22 cellular contexts compared by ENCODE assay signal in the genomic region with DNA sequence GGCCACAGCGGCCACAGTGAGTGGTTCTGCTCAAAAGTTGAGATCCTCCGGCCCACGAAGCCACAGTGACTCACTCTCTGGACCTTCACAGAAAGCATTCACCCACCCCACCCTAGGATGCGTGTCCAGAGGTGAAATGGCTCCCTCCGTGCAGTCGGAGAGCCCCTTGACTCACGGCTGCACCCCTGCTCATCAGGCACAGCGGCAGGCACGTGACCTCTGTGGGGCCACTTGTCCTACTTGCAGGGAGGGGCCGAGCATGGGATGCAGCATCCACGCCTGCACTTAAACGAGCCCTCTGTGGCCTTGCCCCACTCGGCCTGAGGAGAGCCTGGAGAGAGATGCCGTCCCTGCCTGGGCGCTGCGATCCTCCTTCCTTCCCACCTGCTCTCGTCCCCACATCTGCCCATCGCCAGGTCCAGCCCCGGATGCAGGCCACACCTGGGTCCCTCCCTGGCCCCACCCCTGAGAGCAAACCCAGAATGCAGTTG. TPM values are rescaled to one million over a fixed set of nuclear protein-coding genes. Genes with fewer than 3 reads are reported as not detected.
DNase-seq lines count a peak whose midpoint lies in the region; ATAC-seq and TF ChIP-seq lines count a peak whose summit lies in the region.
"Had no signal": no experiment of that assay in that cellular context is flagged by ENCODE, and none has a peak within 500 bp of the region (broad histone marks: within the 10 kb centered on the region; RNA-seq: fewer than 3 reads in every experiment).

No MANE protein-coding gene starts in this region.

- H3K9me3 Mint-ChIP-seq in activated CD4-positive, alpha-beta memory T cell treated with anti-CD3 and anti-CD28 coated beads for 36 hours = no peaks in the 10 kb centered on the region
- H3K9me3 Mint-ChIP-seq in activated CD4-positive, alpha-beta memory T cell treated with anti-CD3 and anti-CD28 coated beads, Interleukin-2, amount 10 ng/mL, durations not matched to agents 7 days and 5 days = no peaks in the 10 kb centered on the region
- no peaks in the 10 kb centered on the region for H3K9me3 Mint-ChIP-seq in naive thymus-derived CD4-positive, alpha-beta T cell
- H3K9me3 Mint-ChIP-seq: activated B cell treated with CpG ODN at 0.5 μM for 24 hours; stimulated activated memory B cell treated with anti-CD40 and anti-IgM and Interleukin-4, amounts not matched to agents 10 μg/mL and 1 μg/mL and 100 μg/mL, for 72 hours had no signal

- no peaks in the 10 kb centered on the region for H3K36me3 Mint-ChIP-seq in activated CD4-positive, alpha-beta memory T cell treated with anti-CD3 and anti-CD28 coated beads for 36 hours
- H3K36me3 Mint-ChIP-seq in activated CD4-positive, alpha-beta memory T cell treated with anti-CD3 and anti-CD28 coated beads, Interleukin-2, amount 10 ng/mL, durations not matched to agents 7 days and 5 days (ENCODE audit: low read depth) = no peaks in the 10 kb centered on the region
- H3K36me3 Mint-ChIP-seq in naive thymus-derived CD4-positive, alpha-beta T cell = peaks cover 0 to 3% (median 0%) of the 10 kb centered on the region in 5 donors
- H3K36me3 Mint-ChIP-seq: stimulated activated memory B cell treated with anti-CD40 and anti-IgM and Interleukin-4, amounts not matched to agents 10 μg/mL and 1 μg/mL and 100 μg/mL, for 72 hours had no signal

- POLR2A ChIA-PET in activated CD4-positive, alpha-beta memory T cell treated with anti-CD3 and anti-CD28 coated beads for 36 hours (lab: Charles Lee) = no interaction called here
- POLR2A ChIA-PET in activated CD4-positive, alpha-beta memory T cell treated with anti-CD3 and anti-CD28 coated beads, Interleukin-2, amount 10 ng/mL, durations not matched to agents 7 days and 5 days (lab: Charles Lee) = no interaction called here
- POLR2A ChIA-PET in naive thymus-derived CD4-positive, alpha-beta T cell (lab: Charles Lee) = no interaction called here

- CTCF ChIA-PET in activated CD4-positive, alpha-beta memory T cell treated with anti-CD3 and anti-CD28 coated beads for 36 hours (lab: Charles Lee) = no interaction called here
- CTCF ChIA-PET in activated CD4-positive, alpha-beta memory T cell treated with anti-CD3 and anti-CD28 coated beads, Interleukin-2, amount 10 ng/mL, durations not matched to agents 7 days and 5 days (lab: Charles Lee) = no interaction called here
- CTCF ChIA-PET in naive thymus-derived CD4-positive, alpha-beta T cell (lab: Charles Lee) = no interaction called here

- peak; percentile 9 for DNase-seq in activated CD4-positive, alpha-beta memory T cell treated with anti-CD3 and anti-CD28 coated beads for 36 hours
- DNase-seq in activated CD4-positive, alpha-beta memory T cell treated with anti-CD3 and anti-CD28 coated beads, Interleukin-2, amount 10 ng/mL, durations not matched to agents 7 days and 5 days = no peak
- DNase-seq in LHCN-M2 (ENCODE audit: low read depth) (peak; percentile 21), fibroblast of mammary gland (ENCODE audit: low read depth) (peak; percentile 43), posterior vena cava (ENCODE audit: low spot score) (peak; percentile 70), DMS53 treated with DMSO at 0.1 percent for 48 hours (lab: John Stamatoyannopoulos, UW; ENCODE audit: unreplicated experiment) (no peak)
- DNase-seq in naive thymus-derived CD4-positive, alpha-beta T cell = no peak
- DNase-seq: activated B cell treated with CpG ODN at 0.5 μM for 24 hours; activated CD8-positive, alpha-beta memory T cell treated with anti-CD3 and anti-CD28 coated beads for 24 hours; amygdala; C1 segment of cervical spinal cord; central memory CD4-positive, alpha-beta T cell; DMS53; effector CD8-positive, alpha-beta T cell; NCI-H2029 treated with DMSO at 0.1 percent for 48 hours; NCI-H446 treated with DMSO at 0.1 percent for 48 hours had no signal

- no peak for TF ChIP-seq CTCF in fibroblast of mammary gland (conservative IDR thresholded peaks at IDR 0.05; ENCODE audit: control insufficient read depth, insufficient read depth, low read depth, low read length)

- H3K27me3 Mint-ChIP-seq in activated CD4-positive, alpha-beta memory T cell treated with anti-CD3 and anti-CD28 coated beads for 36 hours = no peaks in the 10 kb centered on the region
- peaks cover 32% of the 10 kb centered on the region for H3K27me3 Mint-ChIP-seq in activated CD4-positive, alpha-beta memory T cell treated with anti-CD3 and anti-CD28 coated beads, Interleukin-2, amount 10 ng/mL, durations not matched to agents 7 days and 5 days
- H3K27me3 Mint-ChIP-seq in naive thymus-derived CD4-positive, alpha-beta T cell = peaks cover 0 to 25% (median 0%) of the 10 kb centered on the region in 5 donors

- H3K27me3 ChIP-seq in naive thymus-derived CD4-positive, alpha-beta T cell (ENCODE audit: control insufficient read depth in 2 of 2, insufficient read depth in 2 of 2, low read length in 2 of 2) = no peaks in the 10 kb centered on the region

- H3K4me1 Mint-ChIP-seq in activated CD4-positive, alpha-beta memory T cell treated with anti-CD3 and anti-CD28 coated beads for 36 hours (ENCODE audit: low read depth) = peaks cover 41% of the 10 kb centered on the region
- H3K4me1 Mint-ChIP-seq in activated CD4-positive, alpha-beta memory T cell treated with anti-CD3 and anti-CD28 coated beads, Interleukin-2, amount 10 ng/mL, durations not matched to agents 7 days and 5 days = peaks cover 64% of the 10 kb centered on the region
- peaks cover 15 to 49% (median 26%) of the 10 kb centered on the region in 7 donors for H3K4me1 Mint-ChIP-seq in naive thymus-derived CD4-positive, alpha-beta T cell

- no peak overlapping the region for H3K4me3 Mint-ChIP-seq in activated CD4-positive, alpha-beta memory T cell treated with anti-CD3 and anti-CD28 coated beads for 36 hours
- H3K4me3 Mint-ChIP-seq in activated CD4-positive, alpha-beta memory T cell treated with anti-CD3 and anti-CD28 coated beads, Interleukin-2, amount 10 ng/mL, durations not matched to agents 7 days and 5 days = no peak overlapping the region
- H3K4me3 Mint-ChIP-seq in naive thymus-derived CD4-positive, alpha-beta T cell = no peak overlapping the region
- H3K4me3 Mint-ChIP-seq: activated B cell treated with CpG ODN at 0.5 μM for 24 hours; stimulated activated memory B cell treated with anti-CD40 and anti-IgM and Interleukin-4, amounts not matched to agents 10 μg/mL and 1 μg/mL and 100 μg/mL, for 72 hours had no signal

- intact Hi-C loops in activated CD4-positive, alpha-beta memory T cell treated with anti-CD3 and anti-CD28 coated beads for 36 hours (cut with micrococcal nuclease) = no loop called here
- intact Hi-C loops in posterior vena cava (cut with DNase I) = no loop called here
- intact Hi-C loops in naive thymus-derived CD4-positive, alpha-beta T cell (cut with micrococcal nuclease) = no loop called here

- no peak overlapping the region for H3K27ac ChIP-seq in naive thymus-derived CD4-positive, alpha-beta T cell (ENCODE audit: low read depth, low read length)
- H3K27ac ChIP-seq: esophagus muscularis mucosa, heart left ventricle, SJSA1 had no signal

- H3K4me1 ChIP-seq in naive thymus-derived CD4-positive, alpha-beta T cell (ENCODE audit: control insufficient read depth in 2 of 2, insufficient read depth in 2 of 2, low read length in 2 of 2) = peaks cover 33% of the 10 kb centered on the region in 2 donors

- no peak for ATAC-seq in naive thymus-derived CD4-positive, alpha-beta T cell
- no peak for ATAC-seq in GM21528 (IDR thresholded peaks at IDR 0.05; ENCODE audit: low FRiP score, unreplicated experiment)
- ATAC-seq: heart left ventricle; stimulated activated memory B cell treated with anti-CD40 and anti-IgM and Interleukin-4, amounts not matched to agents 10 μg/mL and 1 μg/mL and 100 μg/mL, for 72 hours had no signal

- no peak overlapping the region for H3K27ac Mint-ChIP-seq in activated CD4-positive, alpha-beta memory T cell treated with anti-CD3 and anti-CD28 coated beads for 36 hours
- no peak overlapping the region for H3K27ac Mint-ChIP-seq in activated CD4-positive, alpha-beta memory T cell treated with anti-CD3 and anti-CD28 coated beads, Interleukin-2, amount 10 ng/mL, durations not matched to agents 7 days and 5 days
- no peak overlapping the region for H3K27ac Mint-ChIP-seq in naive thymus-derived CD4-positive, alpha-beta T cell
- H3K27ac Mint-ChIP-seq: activated B cell treated with CpG ODN at 0.5 μM for 24 hours; stimulated activated memory B cell treated with anti-CD40 and anti-IgM and Interleukin-4, amounts not matched to agents 10 μg/mL and 1 μg/mL and 100 μg/mL, for 72 hours had no signal

- H3K9me3 ChIP-seq in naive thymus-derived CD4-positive, alpha-beta T cell (ENCODE audit: control insufficient read depth in 2 of 3, low read length in 3 of 3) = no peaks in the 10 kb centered on the region
- H3K9me3 ChIP-seq: esophagus muscularis mucosa, heart left ventricle, SJSA1 had no signal

- H3K36me3 ChIP-seq in naive thymus-derived CD4-positive, alpha-beta T cell (ENCODE audit: control insufficient read depth in 2 of 3, insufficient read depth in 3 of 3, low read length in 3 of 3) = no peaks in the 10 kb centered on the region
- H3K36me3 ChIP-seq: esophagus muscularis mucosa, heart left ventricle, SJSA1 had no signal

- no peak overlapping the region for H3K4me3 ChIP-seq in fibroblast of mammary gland (ENCODE audit: control insufficient read depth, low read depth, low read length)
- H3K4me3 ChIP-seq in naive thymus-derived CD4-positive, alpha-beta T cell (ENCODE audit: low read length) = no peak overlapping the region
- H3K4me3 ChIP-seq: esophagus muscularis mucosa, heart left ventricle, SJSA1 had no signal

RNA-seq across cellular contexts. Expression of gene NTSR1, which starts 28.7 kb away (rescaled TPM):
- not detected for total RNA-seq in activated CD4-positive, alpha-beta memory T cell treated with anti-CD3 and anti-CD28 coated beads for 36 hours
- total RNA-seq in activated CD4-positive, alpha-beta memory T cell treated with anti-CD3 and anti-CD28 coated beads, Interleukin-2, amount 10 ng/mL, durations not matched to agents 7 days and 5 days = not detected
- total RNA-seq in LHCN-M2 (2014; rRNA removed) (0.77 and 0.98 TPM in 2 replicates), posterior vena cava (under 1 TPM in 1 of 2 donors, not detected in 1; 0.14 TPM)
- not detected for polyA plus RNA-seq in LHCN-M2 (2012)
- under 1 TPM in 4 of 5 experiments, not detected in 1; 0.11 to 0.78 (median 0.14) TPM for total RNA-seq in naive thymus-derived CD4-positive, alpha-beta T cell
- polyA plus RNA-seq in naive thymus-derived CD4-positive, alpha-beta T cell = not detected
- total RNA-seq: activated B cell treated with CpG ODN at 0.5 μM for 24 hours, mesenteric fat pad, SJSA1 had no signal

RNA-seq across cellular contexts. Expression of gene MRGBP, which starts 59.0 kb away (rescaled TPM):
- 10 to 100 TPM; 10.6 to 10.8 TPM for total RNA-seq in activated CD4-positive, alpha-beta memory T cell treated with anti-CD3 and anti-CD28 coated beads for 36 hours
- total RNA-seq in activated CD4-positive, alpha-beta memory T cell treated with anti-CD3 and anti-CD28 coated beads, Interleukin-2, amount 10 ng/mL, durations not matched to agents 7 days and 5 days = 10 to 100 TPM; 14.9 to 15.8 TPM
- total RNA-seq in LHCN-M2 (2014; rRNA removed) = 30.7 and 32.8 TPM in 2 replicates
- polyA plus RNA-seq in LHCN-M2 (2012) = 17.2 TPM
- 1 to 10 TPM; 5.0 to 8.0 TPM for total RNA-seq in posterior vena cava
- 10 to 100 TPM in 3 of 5 experiments, 1 to 10 TPM in 2; 9.4 to 15.4 (median 12.2) TPM for total RNA-seq in naive thymus-derived CD4-positive, alpha-beta T cell
- 10 to 100 TPM in 1 of 2 donors, 1 to 10 TPM in 1; 8.1 to 12.6 TPM for polyA plus RNA-seq in naive thymus-derived CD4-positive, alpha-beta T cell

Comparison
In these comparisons a context has a peak if more than half of its experiments do, and no peak if none do; other contexts are left out.
1. DNase-seq: peak in activated CD4-positive, alpha-beta memory T cell treated with anti-CD3 and anti-CD28 coated beads for 36 hours (single experiment), LHCN-M2 (single experiment), fibroblast of mammary gland (single experiment) and posterior vena cava (single experiment); none in activated CD4-positive, alpha-beta memory T cell treated with anti-CD3 and anti-CD28 coated beads, Interleukin-2, amount 10 ng/mL, durations not matched to agents 7 days and 5 days (single experiment), DMS53 treated with DMSO at 0.1 percent for 48 hours (single experiment) and naive thymus-derived CD4-positive, alpha-beta T cell (0 of 9).